In the genomic region with DNA sequence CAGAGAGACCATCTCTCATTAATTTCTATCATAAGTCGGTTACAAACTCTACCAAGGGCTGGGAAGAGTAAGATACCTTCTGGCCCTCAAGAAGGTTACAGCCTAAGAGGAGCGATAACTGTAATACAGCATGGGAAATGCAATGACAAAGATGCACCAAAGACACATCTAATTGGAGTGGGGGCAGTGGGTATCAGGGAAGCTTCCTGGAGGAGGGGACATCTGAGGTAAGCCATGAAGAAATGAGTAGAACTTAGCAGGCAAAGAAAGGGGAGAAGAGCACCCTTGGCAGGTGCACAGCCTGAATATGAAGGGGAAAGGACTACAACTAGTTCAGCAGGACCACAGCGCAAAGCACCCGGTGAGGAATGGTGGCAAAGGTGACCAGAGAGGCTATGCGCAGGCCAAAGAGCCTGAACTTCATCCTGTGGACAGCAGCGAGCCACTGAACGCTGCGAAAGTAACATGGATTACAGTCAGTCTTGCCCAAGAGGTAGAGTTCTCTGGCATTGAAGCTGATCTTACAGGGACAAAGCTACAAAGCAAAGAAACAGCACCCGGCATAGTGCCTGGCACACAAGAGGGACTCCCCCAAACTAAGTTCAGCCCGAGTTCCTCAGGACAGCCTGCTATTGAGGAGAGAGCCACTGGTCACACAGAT, we compare ENCODE assay signal across 6 cellular contexts. TPM values are rescaled to one million over a fixed set of nuclear protein-coding genes. Genes with fewer than 3 reads are reported as not detected.
DNase-seq lines count a peak whose midpoint lies in the region; ATAC-seq, FAIRE-seq and TF ChIP-seq lines count a peak whose summit lies in the region.

No MANE protein-coding gene starts in this region.

- TF ChIP-seq EP300 in HepG2 (IDR thresholded peaks at IDR 0.05; ENCODE audit: low read depth in 2 of 2, low read length in 2 of 2): no peak
- TF ChIP-seq EP300 in HepG2 (CRISPR knock-in tag; IDR thresholded peaks at IDR 0.05; ENCODE audit: borderline replicate concordance): no peak

- H3K4me1 Mint-ChIP-seq in WTC11: peaks cover 34% of the 10 kb centered on the region

- H4K20me1 ChIP-seq in HepG2 (ENCODE audit: insufficient read depth, low read length): peaks cover 20% of the 10 kb centered on the region; the same call in 1 of the 2 replicates

- no peak for FAIRE-seq in HepG2 (lab: Jason Lieb, UNC)

- H3K27ac ChIP-seq in HepG2 (ENCODE audit: extremely low read length, insufficient read depth, low read length): no peak overlapping the region

- no peak overlapping the region for H2AFZ ChIP-seq in HepG2 (ENCODE audit: low read length)

- no peak for TF ChIP-seq CTCF in BE2C (IDR thresholded peaks at IDR 0.05; ENCODE audit: low read depth, low read length)
- TF ChIP-seq CTCF in WTC11 (IDR thresholded peaks at IDR 0.05): no peak
- no peak for TF ChIP-seq CTCF in HepG2 (CRISPR knock-in tag; IDR thresholded peaks at IDR 0.05)

- no peaks in the 10 kb centered on the region for H3K9me3 Mint-ChIP-seq in WTC11

- no peaks in the 10 kb centered on the region for H3K27me3 Mint-ChIP-seq in WTC11 (ENCODE audit: low read depth)

- no peak for TF ChIP-seq POLR2A in HepG2 (IDR thresholded peaks at IDR 0.05; ENCODE audit: insufficient read depth in 1 of 2, low read depth in 2 of 2, low read length in 2 of 2)

- BruUV-seq in HepG2 (replicated peaks; lab: Mats Ljungman, UMichigan): no TSS peak

- WGBS in HepG2 (ENCODE audit: low lambda C conversion rate): 72% methylated on average over 9 of the region's 10 CpGs

- H3K9me3 ChIP-seq in BE2C (no peaks in the 10 kb centered on the region), HepG2 (ENCODE audit: low read length) (no peaks in the 10 kb centered on the region)

- H3K4me3 ChIP-seq in BE2C (ENCODE audit: low read depth, low read length): peak overlapping the region; percentile 90
- peak overlapping the region; percentile 80 to 90 (median 86) for H3K4me3 ChIP-seq in HepG2 (replicated peaks in 1 of 3; ENCODE audit: insufficient read depth in 1 of 3, low read depth in 2 of 3, low read length in 3 of 3)

- in situ Hi-C loops in HepG2 (cut with HindIII; ENCODE audit: extremely low pct_ligation_motif_present, low pct_unique_long_range_greater_than_20kb): no loop called here

- H3K27ac Mint-ChIP-seq in WTC11: no peak overlapping the region

- H3K4me1 ChIP-seq in BE2C: peaks cover 6% of the 10 kb centered on the region
- H3K4me1 ChIP-seq in HepG2 (ENCODE audit: insufficient read depth, low read length): peaks cover 40% of the 10 kb centered on the region

- DNase-seq in BE2C (no peak), WTC11 (ENCODE audit: low spot score) (no peak), HepG2 (ENCODE audit: low spot score) (no peak), NCI-H2029 treated with DMSO at 0.1 percent for 48 hours (lab: John Stamatoyannopoulos, UW) (no peak), NCI-H748 (lab: John Stamatoyannopoulos, UW; ENCODE audit: unreplicated experiment) (no peak)
- DNase-seq in stimulated activated naive CD4-positive, alpha-beta T cell treated with Interleukin-2 at 50 U/mL for 16 hours (lab: John Stamatoyannopoulos, UW): no peak

- CTCF ChIA-PET in WTC11 (lab: Charles Lee) (no interaction called here), HepG2 (lab: Yijun Ruan, JAX; ENCODE audit: low intra/inter-chr PET ratio, low total read pairs) (no interaction called here)

- peak overlapping the region; percentile 75 for H3K9ac ChIP-seq in HepG2 (ENCODE audit: insufficient read depth, low read depth, low read length)

- peaks cover 41% of the 10 kb centered on the region for H3K79me2 ChIP-seq in HepG2 (ENCODE audit: insufficient read depth, low read length)

- no peak for ATAC-seq in WTC11
- ATAC-seq in HepG2: no peak

- no peaks in the 10 kb centered on the region for H3K27me3 ChIP-seq in BE2C
- H3K27me3 ChIP-seq in HepG2 (ENCODE audit: control insufficient read depth in 1 of 2, insufficient read depth in 2 of 2, low read length in 2 of 2): no peaks in the 10 kb centered on the region; a peak in 1 of 5 replicates

- H3K36me3 ChIP-seq in BE2C: peaks cover 19% of the 10 kb centered on the region
- peaks cover 9 to 21% of the 10 kb centered on the region in 2 experiments; a peak in 3 of 5 replicates for H3K36me3 ChIP-seq in HepG2 (replicated peaks in 1 of 2; ENCODE audit: control insufficient read depth in 1 of 2, insufficient read depth in 2 of 2, low read length in 2 of 2)

- no peak for TF ChIP-seq RAD21 in HepG2 (CRISPR knock-in tag; IDR thresholded peaks at IDR 0.05)

- POLR2A ChIA-PET in WTC11 (lab: Charles Lee) (no interaction called here), HepG2 (lab: Yijun Ruan, JAX) (interaction anchor here (4.7 kb wide), 1 partner anchor 10 kb away, joined by 94 read pairs; a partner anchor contains a TSS)

- intact Hi-C loops in HepG2 (cut with micrococcal nuclease; ENCODE audit: unreplicated experiment): no loop called here

- H3K4me2 ChIP-seq in HepG2 (ENCODE audit: low read depth, low read length): peak overlapping the region; percentile 91

- peaks cover 16% of the 10 kb centered on the region for H3K36me3 Mint-ChIP-seq in WTC11

- peak overlapping the region; percentile 80 for H3K4me3 Mint-ChIP-seq in WTC11

RNA-seq across cellular contexts. Expression of a gene that starts 2.8 kb away (rescaled TPM):
- 96.8 TPM for polyA plus RNA-seq in BE2C (2012; ENCODE audit: insufficient read depth, insufficient read length, low read depth)
- 33.4 to 40.5 TPM (median 34.6 TPM) in 3 replicates for total RNA-seq in WTC11 (2021)
- 20.8 and 24.8 TPM in 2 replicates for total RNA-seq in HepG2 (2016; rRNA removed; fragmentation: Illumina TruSeq; extraction: Trizol)
- total RNA-seq in HepG2 (2016; cell fraction: cytosol; rRNA removed; fragmentation: Illumina TruSeq; extraction: Trizol; ENCODE audit: low read depth): 8.6 and 8.9 TPM in 2 replicates
- total RNA-seq in HepG2 (2016; cell fraction: insoluble cytoplasmic fraction; rRNA removed; fragmentation: Illumina TruSeq; extraction: Trizol): 16.6 and 24.3 TPM in 2 replicates
- 26.7 and 28.1 TPM in 2 replicates for total RNA-seq in HepG2 (2016; cell fraction: membrane; rRNA removed; fragmentation: Illumina TruSeq; extraction: Trizol)
- total RNA-seq in HepG2 (2016; cell fraction: nucleus; rRNA removed; fragmentation: Illumina TruSeq; extraction: Trizol): 15.5 and 19.2 TPM in 2 replicates
- 15.7 and 16.4 TPM in 2 replicates for polyA plus RNA-seq in HepG2 (2011; rRNA removed)
- polyA plus RNA-seq in HepG2 (2011; cell fraction: cytosol; rRNA removed): 18.9 and 22.7 TPM in 2 replicates
- 33.2 and 34.9 TPM in 2 replicates for polyA plus RNA-seq in HepG2 (2011; cell fraction: nucleus; rRNA removed)
- 25.6 and 28.2 TPM in 2 replicates for polyA plus RNA-seq in HepG2 (2012)
- 8.5 and 9.1 TPM in 2 replicates for polyA plus RNA-seq in HepG2 (2016; cell fraction: cytosol; fragmentation: Illumina TruSeq; extraction: Trizol; ENCODE audit: low read depth)
- polyA plus RNA-seq in HepG2 (2016; cell fraction: insoluble cytoplasmic fraction; fragmentation: Illumina TruSeq; extraction: Trizol; ENCODE audit: low read depth): 22.6 and 31.2 TPM in 2 replicates
- 21.4 and 25.0 TPM in 2 replicates for polyA plus RNA-seq in HepG2 (2016; cell fraction: membrane; fragmentation: Illumina TruSeq; extraction: Trizol; ENCODE audit: low read depth)
- 36.3 and 37.8 TPM in 2 replicates for polyA plus RNA-seq in HepG2 (2016; cell fraction: nucleus; fragmentation: Illumina TruSeq; extraction: Trizol; ENCODE audit: insufficient read depth, low read depth)
- polyA minus RNA-seq in HepG2 (2011; rRNA and poly(A)+ RNA removed; ENCODE audit: low replicate concordance): 31.9 and 51.8 TPM in 2 replicates
- 20.0 and 23.4 TPM in 2 replicates for polyA minus RNA-seq in HepG2 (2011; cell fraction: cytosol; rRNA and poly(A)+ RNA removed)
- polyA minus RNA-seq in HepG2 (2011; cell fraction: nucleus; rRNA and poly(A)+ RNA removed): 15.0 and 15.1 TPM in 2 replicates

RNA-seq across cellular contexts. Expression of a gene that starts 7.1 kb away (rescaled TPM):
- polyA plus RNA-seq in BE2C (2012; ENCODE audit: insufficient read depth, insufficient read length, low read depth): 2.4 TPM
- total RNA-seq in WTC11 (2021): 0.80 to 1.3 TPM (median 0.85 TPM) in 3 replicates
- not detected in 2 replicates for total RNA-seq in HepG2 (2016; rRNA removed; fragmentation: Illumina TruSeq; extraction: Trizol)
- total RNA-seq in HepG2 (2016; cell fraction: cytosol; rRNA removed; fragmentation: Illumina TruSeq; extraction: Trizol; ENCODE audit: low read depth): not detected in 2 replicates
- total RNA-seq in HepG2 (2016; cell fraction: insoluble cytoplasmic fraction; rRNA removed; fragmentation: Illumina TruSeq; extraction: Trizol): not detected in 2 replicates
- 0.62 TPM in 1 of 2 replicates, not detected in the other for total RNA-seq in HepG2 (2016; cell fraction: membrane; rRNA removed; fragmentation: Illumina TruSeq; extraction: Trizol)
- total RNA-seq in HepG2 (2016; cell fraction: nucleus; rRNA removed; fragmentation: Illumina TruSeq; extraction: Trizol): not detected in 2 replicates
- not detected in 2 replicates for polyA plus RNA-seq in HepG2 (2011; rRNA removed)
- polyA plus RNA-seq in HepG2 (2011; cell fraction: cytosol; rRNA removed): not detected in 2 replicates
- polyA plus RNA-seq in HepG2 (2011; cell fraction: nucleus; rRNA removed): not detected in 2 replicates
- polyA plus RNA-seq in HepG2 (2012): not detected in 2 replicates
- polyA plus RNA-seq in HepG2 (2016; cell fraction: cytosol; fragmentation: Illumina TruSeq; extraction: Trizol; ENCODE audit: low read depth): 0.72 and 1.3 TPM in 2 replicates
- not detected in 2 replicates for polyA plus RNA-seq in HepG2 (2016; cell fraction: insoluble cytoplasmic fraction; fragmentation: Illumina TruSeq; extraction: Trizol; ENCODE audit: low read depth)
- 0.87 TPM in 1 of 2 replicates, not detected in the other for polyA plus RNA-seq in HepG2 (2016; cell fraction: membrane; fragmentation: Illumina TruSeq; extraction: Trizol; ENCODE audit: low read depth)
- not detected in 2 replicates for polyA plus RNA-seq in HepG2 (2016; cell fraction: nucleus; fragmentation: Illumina TruSeq; extraction: Trizol; ENCODE audit: insufficient read depth, low read depth)
- not detected in 2 replicates for polyA minus RNA-seq in HepG2 (2011; rRNA and poly(A)+ RNA removed; ENCODE audit: low replicate concordance)
- polyA minus RNA-seq in HepG2 (2011; cell fraction: cytosol; rRNA and poly(A)+ RNA removed): not detected in 2 replicates
- not detected in 2 replicates for polyA minus RNA-seq in HepG2 (2011; cell fraction: nucleus; rRNA and poly(A)+ RNA removed)

RNA-seq across cellular contexts. Expression of a gene that starts 12.4 kb away (rescaled TPM):
- polyA plus RNA-seq in BE2C (2012; ENCODE audit: insufficient read depth, insufficient read length, low read depth): 143 TPM
- total RNA-seq in WTC11 (2021) (51.0 to 56.6 TPM (median 51.1 TPM) in 3 replicates), HepG2 (2016; rRNA removed; fragmentation: Illumina TruSeq; extraction: Trizol) (54.6 and 69.9 TPM in 2 replicates)
- 7.2 and 8.0 TPM in 2 replicates for total RNA-seq in HepG2 (2016; cell fraction: cytosol; rRNA removed; fragmentation: Illumina TruSeq; extraction: Trizol; ENCODE audit: low read depth)
- 57.2 and 72.6 TPM in 2 replicates for total RNA-seq in HepG2 (2016; cell fraction: insoluble cytoplasmic fraction; rRNA removed; fragmentation: Illumina TruSeq; extraction: Trizol)
- 18.8 and 20.2 TPM in 2 replicates for total RNA-seq in HepG2 (2016; cell fraction: membrane; rRNA removed; fragmentation: Illumina TruSeq; extraction: Trizol)
- total RNA-seq in HepG2 (2016; cell fraction: nucleus; rRNA removed; fragmentation: Illumina TruSeq; extraction: Trizol): 24.2 and 28.9 TPM in 2 replicates
- 24.9 and 27.3 TPM in 2 replicates for polyA plus RNA-seq in HepG2 (2011; rRNA removed)
- polyA plus RNA-seq in HepG2 (2011; cell fraction: cytosol; rRNA removed): 26.5 and 26.7 TPM in 2 replicates
- polyA plus RNA-seq in HepG2 (2011; cell fraction: nucleus; rRNA removed): 52.6 and 55.8 TPM in 2 replicates
- polyA plus RNA-seq in HepG2 (2012): 25.0 and 28.0 TPM in 2 replicates
- polyA plus RNA-seq in HepG2 (2016; cell fraction: cytosol; fragmentation: Illumina TruSeq; extraction: Trizol; ENCODE audit: low read depth): 8.5 and 10.2 TPM in 2 replicates
- 76.1 and 78.5 TPM in 2 replicates for polyA plus RNA-seq in HepG2 (2016; cell fraction: insoluble cytoplasmic fraction; fragmentation: Illumina TruSeq; extraction: Trizol; ENCODE audit: low read depth)
- 16.5 and 17.6 TPM in 2 replicates for polyA plus RNA-seq in HepG2 (2016; cell fraction: membrane; fragmentation: Illumina TruSeq; extraction: Trizol; ENCODE audit: low read depth)
- polyA plus RNA-seq in HepG2 (2016; cell fraction: nucleus; fragmentation: Illumina TruSeq; extraction: Trizol; ENCODE audit: insufficient read depth, low read depth): 49.1 and 51.4 TPM in 2 replicates
- polyA minus RNA-seq in HepG2 (2011; rRNA and poly(A)+ RNA removed; ENCODE audit: low replicate concordance): 21.5 and 32.4 TPM in 2 replicates
- polyA minus RNA-seq in HepG2 (2011; cell fraction: cytosol; rRNA and poly(A)+ RNA removed): 8.9 and 11.3 TPM in 2 replicates
- polyA minus RNA-seq in HepG2 (2011; cell fraction: nucleus; rRNA and poly(A)+ RNA removed): 14.0 and 20.5 TPM in 2 replicates

RNA-seq across cellular contexts. Expression of a gene that starts 14.9 kb away (rescaled TPM):
- polyA plus RNA-seq in BE2C (2012; ENCODE audit: insufficient read depth, insufficient read length, low read depth): 2.3 TPM
- total RNA-seq in WTC11 (2021) (2.3 to 2.7 TPM (median 2.6 TPM) in 3 replicates), HepG2 (2016; rRNA removed; fragmentation: Illumina TruSeq; extraction: Trizol) (0.18 and 0.27 TPM in 2 replicates)
- total RNA-seq in HepG2 (2016; cell fraction: cytosol; rRNA removed; fragmentation: Illumina TruSeq; extraction: Trizol; ENCODE audit: low read depth): 0.18 and 0.51 TPM in 2 replicates
- total RNA-seq in HepG2 (2016; cell fraction: insoluble cytoplasmic fraction; rRNA removed; fragmentation: Illumina TruSeq; extraction: Trizol): 0.17 and 0.18 TPM in 2 replicates
- total RNA-seq in HepG2 (2016; cell fraction: membrane; rRNA removed; fragmentation: Illumina TruSeq; extraction: Trizol): 0.28 and 0.68 TPM in 2 replicates
- total RNA-seq in HepG2 (2016; cell fraction: nucleus; rRNA removed; fragmentation: Illumina TruSeq; extraction: Trizol): not detected in 2 replicates
- 0.67 and 0.94 TPM in 2 replicates for polyA plus RNA-seq in HepG2 (2011; rRNA removed)
- 0.56 and 0.76 TPM in 2 replicates for polyA plus RNA-seq in HepG2 (2011; cell fraction: cytosol; rRNA removed)
- 1.0 and 1.3 TPM in 2 replicates for polyA plus RNA-seq in HepG2 (2011; cell fraction: nucleus; rRNA removed)
- 1.1 and 1.7 TPM in 2 replicates for polyA plus RNA-seq in HepG2 (2012)
- polyA plus RNA-seq in HepG2 (2016; cell fraction: cytosol; fragmentation: Illumina TruSeq; extraction: Trizol; ENCODE audit: low read depth): 4.2 and 4.6 TPM in 2 replicates
- polyA plus RNA-seq in HepG2 (2016; cell fraction: insoluble cytoplasmic fraction; fragmentation: Illumina TruSeq; extraction: Trizol; ENCODE audit: low read depth): 0.76 and 0.85 TPM in 2 replicates
- 3.3 and 3.8 TPM in 2 replicates for polyA plus RNA-seq in HepG2 (2016; cell fraction: membrane; fragmentation: Illumina TruSeq; extraction: Trizol; ENCODE audit: low read depth)
- polyA plus RNA-seq in HepG2 (2016; cell fraction: nucleus; fragmentation: Illumina TruSeq; extraction: Trizol; ENCODE audit: insufficient read depth, low read depth): 0.65 and 1.1 TPM in 2 replicates
- 0.24 TPM in 1 of 2 replicates, not detected in the other for polyA minus RNA-seq in HepG2 (2011; rRNA and poly(A)+ RNA removed; ENCODE audit: low replicate concordance)
- polyA minus RNA-seq in HepG2 (2011; cell fraction: cytosol; rRNA and poly(A)+ RNA removed): not detected in 2 replicates
- 0.13 TPM in 1 of 2 replicates, not detected in the other for polyA minus RNA-seq in HepG2 (2011; cell fraction: nucleus; rRNA and poly(A)+ RNA removed)

RNA-seq across cellular contexts. Expression of a gene that starts 27.7 kb away (rescaled TPM):
- 66.7 TPM for polyA plus RNA-seq in BE2C (2012; ENCODE audit: insufficient read depth, insufficient read length, low read depth)
- total RNA-seq in WTC11 (2021): 31.3 to 39.3 TPM (median 32.1 TPM) in 3 replicates
- total RNA-seq in HepG2 (2016; rRNA removed; fragmentation: Illumina TruSeq; extraction: Trizol): 10.9 and 12.3 TPM in 2 replicates
- total RNA-seq in HepG2 (2016; cell fraction: cytosol; rRNA removed; fragmentation: Illumina TruSeq; extraction: Trizol; ENCODE audit: low read depth): 2.3 and 2.9 TPM in 2 replicates
- total RNA-seq in HepG2 (2016; cell fraction: insoluble cytoplasmic fraction; rRNA removed; fragmentation: Illumina TruSeq; extraction: Trizol): 10.9 and 12.6 TPM in 2 replicates
- 8.8 and 8.9 TPM in 2 replicates for total RNA-seq in HepG2 (2016; cell fraction: membrane; rRNA removed; fragmentation: Illumina TruSeq; extraction: Trizol)
- total RNA-seq in HepG2 (2016; cell fraction: nucleus; rRNA removed; fragmentation: Illumina TruSeq; extraction: Trizol): 5.4 and 7.9 TPM in 2 replicates
- polyA plus RNA-seq in HepG2 (2011; rRNA removed): 9.9 and 11.7 TPM in 2 replicates
- polyA plus RNA-seq in HepG2 (2011; cell fraction: cytosol; rRNA removed): 7.8 and 10.1 TPM in 2 replicates
- 9.4 and 11.4 TPM in 2 replicates for polyA plus RNA-seq in HepG2 (2011; cell fraction: nucleus; rRNA removed)
- 7.7 and 10.5 TPM in 2 replicates for polyA plus RNA-seq in HepG2 (2012)
- polyA plus RNA-seq in HepG2 (2016; cell fraction: cytosol; fragmentation: Illumina TruSeq; extraction: Trizol; ENCODE audit: low read depth): 2.1 and 2.6 TPM in 2 replicates
- polyA plus RNA-seq in HepG2 (2016; cell fraction: insoluble cytoplasmic fraction; fragmentation: Illumina TruSeq; extraction: Trizol; ENCODE audit: low read depth): 11.0 and 11.9 TPM in 2 replicates
- 5.4 and 6.0 TPM in 2 replicates for polyA plus RNA-seq in HepG2 (2016; cell fraction: membrane; fragmentation: Illumina TruSeq; extraction: Trizol; ENCODE audit: low read depth)
- 11.3 and 12.2 TPM in 2 replicates for polyA plus RNA-seq in HepG2 (2016; cell fraction: nucleus; fragmentation: Illumina TruSeq; extraction: Trizol; ENCODE audit: insufficient read depth, low read depth)
- polyA minus RNA-seq in HepG2 (2011; rRNA and poly(A)+ RNA removed; ENCODE audit: low replicate concordance): 7.6 and 12.0 TPM in 2 replicates
- polyA minus RNA-seq in HepG2 (2011; cell fraction: cytosol; rRNA and poly(A)+ RNA removed): 4.8 and 5.3 TPM in 2 replicates
- polyA minus RNA-seq in HepG2 (2011; cell fraction: nucleus; rRNA and poly(A)+ RNA removed): 4.1 and 5.0 TPM in 2 replicates
